In the genomic region with DNA sequence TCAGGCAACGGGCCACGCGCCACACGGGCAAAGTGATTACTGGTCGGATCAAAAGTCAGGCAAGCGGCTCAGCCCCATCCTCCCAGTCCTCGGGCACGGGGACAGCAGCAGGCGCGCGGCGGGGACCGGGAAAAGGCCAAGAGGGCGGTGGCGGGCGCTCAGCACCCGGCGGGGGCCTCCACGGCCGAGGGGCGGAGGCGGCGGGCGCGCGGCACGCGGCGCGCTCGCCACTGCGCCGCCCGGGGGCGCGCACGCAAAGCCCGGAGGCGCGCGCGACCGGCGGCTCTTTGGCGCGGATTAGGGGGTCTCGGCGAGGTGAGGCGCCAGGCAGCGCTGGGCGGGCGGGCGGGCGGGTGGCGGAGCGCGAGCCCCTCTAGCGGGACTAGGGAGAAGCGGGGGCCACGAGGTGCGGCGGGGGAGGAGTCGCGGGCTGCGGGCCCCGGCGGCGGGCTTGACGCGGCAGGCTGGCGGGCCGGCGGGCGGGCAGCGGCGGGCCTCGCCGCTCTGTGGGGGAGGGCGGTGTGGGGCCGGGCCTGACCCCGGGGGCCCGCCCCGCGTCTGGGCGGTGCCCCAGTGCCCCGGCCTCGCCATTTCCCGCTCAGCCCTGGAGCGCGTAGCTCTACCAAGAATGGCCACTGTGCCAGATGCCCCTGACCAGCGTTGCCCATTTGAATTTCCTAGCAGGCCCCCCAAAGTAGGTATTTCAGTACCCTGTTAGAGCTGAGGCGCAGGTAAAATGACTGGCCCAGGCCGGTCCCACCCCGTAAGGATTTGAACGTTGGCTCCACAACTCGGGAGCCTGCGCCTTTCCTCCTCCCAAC, we compare ENCODE assay signal across 8 cellular contexts. TPM values are rescaled to one million over a fixed set of nuclear protein-coding genes. Genes with fewer than 3 reads are reported as not detected.
DNase-seq lines count a peak whose midpoint lies in the region; ATAC-seq and TF ChIP-seq lines count a peak whose summit lies in the region.

ACACA (minus strand) TSS at position 202 of the 821 bp plus-strand sequence. CDS start 537 bp downstream, outside the sequence.
TADA2A (plus strand) TSS at position 252 of the 821 bp plus-strand sequence. CDS start 4,480 bp downstream, outside the sequence.

- H3K4me2 ChIP-seq in smooth muscle cell: peak within 1 kb of the TSS; percentile 89

- TF ChIP-seq CTCF in VCaP (conservative IDR thresholded peaks at IDR 0.05) (0 out of 2 replicates have a peak, but pooled peaks have one; percentile 17), breast epithelium (IDR thresholded peaks at IDR 0.05) (peak in 2 of 3 donors; percentile 28 to 31), smooth muscle cell (IDR thresholded peaks at IDR 0.05; ENCODE audit: borderline replicate concordance, insufficient read depth, poor library complexity, severe bottlenecking) (no peak)

- H3K79me2 ChIP-seq in smooth muscle cell (ENCODE audit: low read depth): peaks cover 41% of the 10 kb centered on the region

- H3K27ac ChIP-seq in VCaP (peak within 1 kb of the TSS; percentile 94), breast epithelium (peak within 1 kb of the TSS; percentile 93 to 99), smooth muscle cell (ENCODE audit: low read depth) (peak within 1 kb of the TSS; percentile 20)

- H3K36me3 ChIP-seq in breast epithelium (no peaks in the 10 kb centered on the region), smooth muscle cell (ENCODE audit: low read depth) (peaks cover 3% of the 10 kb centered on the region)

- ATAC-seq in HG03025 (IDR thresholded peaks at IDR 0.05; ENCODE audit: low FRiP score, unreplicated experiment): peak; percentile 63

- H3K27me3 ChIP-seq in breast epithelium (no peaks in the 10 kb centered on the region), smooth muscle cell (ENCODE audit: low read depth) (no peaks in the 10 kb centered on the region)

- peak; percentile 43 for TF ChIP-seq POLR2A in breast epithelium (IDR thresholded peaks at IDR 0.05)

- intact Hi-C loops in breast epithelium (cut with DNase I; ENCODE audit: low total_unique reads): no loop called here

- WGBS in smooth muscle cell (ENCODE audit: low lambda C conversion rate): 3% methylated on average over 39 of the region's 97 CpGs

- no peaks in the 10 kb centered on the region for H3K9me3 ChIP-seq in breast epithelium
- no peaks in the 10 kb centered on the region for H3K9me3 ChIP-seq in smooth muscle cell (replicated peaks; ENCODE audit: low read depth)

- peak within 1 kb of the TSS; percentile 91 for H2AFZ ChIP-seq in smooth muscle cell (ENCODE audit: low read depth)

- no peaks in the 10 kb centered on the region for H4K20me1 ChIP-seq in smooth muscle cell (ENCODE audit: low read depth)

- H3K4me3 ChIP-seq in breast epithelium: peak within 1 kb of the TSS; percentile 64 to 97 (median 79)
- H3K4me3 ChIP-seq in smooth muscle cell: peak within 1 kb of the TSS; percentile 74

- H3K4me1 ChIP-seq in breast epithelium (no peaks in the 10 kb centered on the region), smooth muscle cell (ENCODE audit: low read depth) (peaks cover 14% of the 10 kb centered on the region)

- no peaks in the 10 kb centered on the region for H3F3A ChIP-seq in smooth muscle cell (ENCODE audit: low read depth)

- peak; percentile 76 for DNase-seq in NK-92 treated with Interleukin-12 subunit alpha and Interleukin-12 subunit beta, amount 100 ng/mL, for 24 hours (lab: John Stamatoyannopoulos, UW)
- DNase-seq in NK-92 (lab: John Stamatoyannopoulos, UW; ENCODE audit: unreplicated experiment) (no peak), NCI-H2107 treated with DMSO at 0.1 percent for 48 hours (lab: John Stamatoyannopoulos, UW; ENCODE audit: unreplicated experiment) (peak; percentile 48), breast epithelium (ENCODE audit: low spot score in 2 of 2) (peak; percentile 61 to 72), iPS-NIHi7 (ENCODE audit: extremely low spot score) (peak; percentile 97), smooth muscle cell (lab: John Stamatoyannopoulos, UW; ENCODE audit: unreplicated experiment) (peak; percentile 70)

- peak within 1 kb of the TSS; percentile 32 for H3K9ac ChIP-seq in smooth muscle cell (ENCODE audit: low read depth)

RNA-seq across cellular contexts. Expression of gene ACACA, which starts in this region (rescaled TPM):
- 10 to 100 TPM; 32.8 to 46.5 (median 36.1) TPM for total RNA-seq in breast epithelium
- total RNA-seq in smooth muscle cell: 33.9 and 38.9 TPM in 2 replicates
- 16.4 and 21.4 TPM in 2 replicates for polyA plus RNA-seq in smooth muscle cell

RNA-seq across cellular contexts. Expression of gene TADA2A, which starts in this region (rescaled TPM):
- total RNA-seq in breast epithelium: 10 to 100 TPM; 14.7 to 36.1 (median 26.3) TPM
- total RNA-seq in smooth muscle cell: 10.8 and 11.8 TPM in 2 replicates
- polyA plus RNA-seq in smooth muscle cell: 6.0 and 9.7 TPM in 2 replicates

Comparison
In these comparisons a context has a peak if more than half of its experiments do, and no peak if none do; other contexts are left out.
1. H3K27ac ChIP-seq: peak in every context shown above with its lines; median percentile 96 in breast epithelium; 94 in VCaP; 20 in smooth muscle cell.